Comparison of ENCODE assay signal across 18 cellular contexts in genomic region chr20:59559863-59560262, GRCh38. TPM values are rescaled to one million over a fixed set of nuclear protein-coding genes. Genes with fewer than 3 reads are reported as not detected.
A peak's percentile ranks its signal among the peaks of the same experiment; 100 is the strongest.
DNase-seq lines count a peak whose midpoint lies in the region; ATAC-seq and TF ChIP-seq lines count a peak whose summit lies in the region.
"Had no signal": no experiment of that assay in that cellular context is flagged by ENCODE, and none has a peak within 500 bp of the region (broad histone marks: within the 10 kb centered on the region; RNA-seq: fewer than 3 reads in every experiment).

No MANE protein-coding gene starts in this region.

- H4K20me1 ChIP-seq in osteoblast (ENCODE audit: insufficient read depth, low read length): no peaks in the 10 kb centered on the region
- H4K20me1 ChIP-seq in PC-3 (ENCODE audit: low read length): no peaks in the 10 kb centered on the region
- H4K20me1 ChIP-seq: BLaER1 treated with 17β-estradiol and CSF1 and Interleukin-3, amounts not matched to agents 10 nM and 100 nM had no signal

- H2AFZ ChIP-seq in osteoblast (ENCODE audit: low read length) (no peak overlapping the region), PC-3 (ENCODE audit: low read length) (no peak overlapping the region)
- H2AFZ ChIP-seq: GM23248 had no signal

- no TSS peak for BruUV-seq in PC-3 (replicated peaks; lab: Mats Ljungman, UMichigan)

- no peaks in the 10 kb centered on the region for H3K79me2 ChIP-seq in osteoblast (ENCODE audit: insufficient read depth, low read length)
- H3K79me2 ChIP-seq in PC-3 (ENCODE audit: low read length): no peaks in the 10 kb centered on the region

- H3F3A ChIP-seq in PC-3 (ENCODE audit: low read length, unreplicated experiment): no peaks in the 10 kb centered on the region

- CTCF ChIA-PET in GM10248 (lab: Yijun Ruan, JAX) (interaction anchor here (1.1 to 2.8 kb wide), 5 partner anchors 12 to 64 kb away, joined by 3 to 25 read pairs (median 4); no protein-coding TSS in a partner anchor), PC-3 (lab: Charles Lee) (no interaction called here)

- ATAC-seq in PC-3: no peak
- ATAC-seq in activated CD4-positive, CD25-positive, alpha-beta regulatory T cell treated with anti-CD3 and anti-CD28 coated beads, Interleukin-2, amount 50 U/mL, for 24 hours: no peak

- H3K9me3 ChIP-seq in osteoblast (ENCODE audit: low read depth, low read length) (no peaks in the 10 kb centered on the region), PC-3 (ENCODE audit: low read length) (no peaks in the 10 kb centered on the region)
- H3K9me3 ChIP-seq: A549; BE2C; BLaER1 treated with 17β-estradiol and CSF1 and Interleukin-3, amounts not matched to agents 10 nM and 100 nM had no signal

- H3K9ac ChIP-seq in PC-3 (ENCODE audit: low read length): no peak overlapping the region
- H3K9ac ChIP-seq: BLaER1 treated with 17β-estradiol and CSF1 and Interleukin-3, amounts not matched to agents 10 nM and 100 nM; GM23248 had no signal

- no peaks in the 10 kb centered on the region for H3K9me2 ChIP-seq in PC-3 (replicated peaks; ENCODE audit: low read length)

- H3K36me3 ChIP-seq in H7 (replicated peaks; ENCODE audit: control insufficient read depth, insufficient read depth, low read length) (no peaks in the 10 kb centered on the region), osteoblast (ENCODE audit: insufficient read depth, low read length) (no peaks in the 10 kb centered on the region), PC-3 (ENCODE audit: low read depth, low read length) (no peaks in the 10 kb centered on the region)
- H3K36me3 ChIP-seq: BE2C; BLaER1 treated with 17β-estradiol and CSF1 and Interleukin-3, amounts not matched to agents 10 nM and 100 nM had no signal

- H3K4me3 ChIP-seq in H7 (ENCODE audit: insufficient read depth, low read depth, low read length): no peak overlapping the region
- H3K4me3 ChIP-seq in osteoblast (ENCODE audit: insufficient read depth, low read length): no peak overlapping the region
- no peak overlapping the region for H3K4me3 ChIP-seq in PC-3 (ENCODE audit: low read length)
- H3K4me3 ChIP-seq: A549; BLaER1 treated with 17β-estradiol and CSF1 and Interleukin-3, amounts not matched to agents 10 nM and 100 nM; GM23248 had no signal

- H3K4me1 ChIP-seq in osteoblast (ENCODE audit: insufficient read depth, low read length): no peaks in the 10 kb centered on the region
- no peaks in the 10 kb centered on the region for H3K4me1 ChIP-seq in PC-3 (ENCODE audit: insufficient read depth, low read length)
- H3K4me1 ChIP-seq: A549, BE2C had no signal

- intact Hi-C loops in PC-3 (cut with micrococcal nuclease): no loop called here

- H3K27me3 ChIP-seq in H7 (ENCODE audit: control insufficient read depth, insufficient read depth, low read length) (no peaks in the 10 kb centered on the region; the same call in 1 of the 2 replicates), osteoblast (ENCODE audit: insufficient read depth, low read length) (no peaks in the 10 kb centered on the region), PC-3 (ENCODE audit: low read length) (peaks cover 51% of the 10 kb centered on the region)
- H3K27me3 ChIP-seq: BE2C; BLaER1 treated with 17β-estradiol and CSF1 and Interleukin-3, amounts not matched to agents 10 nM and 100 nM had no signal

- POLR2A ChIA-PET in GM10248 (lab: Yijun Ruan, JAX) (no interaction called here), PC-3 (lab: Charles Lee; ENCODE audit: unreplicated experiment) (no interaction called here)

- TF ChIP-seq CTCF in GM10248 (IDR thresholded peaks at IDR 0.05; ENCODE audit: control extremely low read depth, extremely low read depth, low read depth, missing control alignments) (no peak), osteoblast (IDR thresholded peaks at IDR 0.05; ENCODE audit: extremely low read depth, low read depth, low read length) (no peak), PC-3 (conservative IDR thresholded peaks at IDR 0.05; ENCODE audit: low read depth, low read length) (no peak)

- DNase-seq in GM10248 (ENCODE audit: extremely low spot score) (peak; percentile 9), H7 (peak; percentile 12), islet precursor cell (peak; percentile 32), osteoblast (ENCODE audit: insufficient read length, low spot score, missing footprints) (peak; percentile 65), PC-3 (no peak), NCI-H2227 (lab: John Stamatoyannopoulos, UW; ENCODE audit: unreplicated experiment) (no peak)
- DNase-seq: 8988T; BE2C; CD4-positive, alpha-beta T cell; CD8-positive, alpha-beta memory T cell; DMS 273 treated with DMSO at 0.1 percent for 48 hours; DMS79; GDM1; H9 had no signal

- no peak overlapping the region for H3K4me2 ChIP-seq in osteoblast (ENCODE audit: insufficient read depth, low read length)
- H3K4me2 ChIP-seq in PC-3 (ENCODE audit: low read length): no peak overlapping the region
- H3K4me2 ChIP-seq: A549; BLaER1 treated with 17β-estradiol and CSF1 and Interleukin-3, amounts not matched to agents 10 nM and 100 nM had no signal

- H3K27ac ChIP-seq in osteoblast (ENCODE audit: low read depth, low read length) (no peak overlapping the region), PC-3 (ENCODE audit: low read length) (no peak overlapping the region)
- H3K27ac ChIP-seq: A549; BLaER1 treated with 17β-estradiol and CSF1 and Interleukin-3, amounts not matched to agents 10 nM and 100 nM; GM23248 had no signal

RNA-seq across cellular contexts. Expression of gene PHACTR3, which starts 44.5 kb away (rescaled TPM):
- 0.03 and 0.41 TPM in 2 replicates for total RNA-seq in H7 (2014; rRNA removed; shearing (Covaris generic))
- total RNA-seq in osteoblast (not detected in 2 replicates), PC-3 (2014; rRNA removed) (26.4 and 30.6 TPM in 2 replicates)
- total RNA-seq: CD4-positive, alpha-beta T cell; CD8-positive, alpha-beta memory T cell; GM23248; H9 had no signal

Comparison
In these comparisons a context has a peak if more than half of its experiments do, and no peak if none do; other contexts are left out.
1. DNase-seq: peak in GM10248 (single experiment), H7 (single experiment), islet precursor cell (single experiment) and osteoblast (single experiment); none in PC-3 (single experiment) and NCI-H2227 (single experiment).
2. RNA of gene PHACTR3, which starts 44.5 kb away (total RNA-seq): 26.4 to 30.6 TPM in PC-3; 0.03 to 0.41 TPM in H7 and not detected in osteoblast; every median in the first group is over 10 times any median in the second.